Comparison of ENCODE assay signal across 20 cellular contexts in genomic region chr17:62802531-62803205, GRCh38. TPM values are rescaled to one million over a fixed set of nuclear protein-coding genes. Genes with fewer than 3 reads are reported as not detected.
DNase-seq lines count a peak whose midpoint lies in the region; ATAC-seq, FAIRE-seq and TF ChIP-seq lines count a peak whose summit lies in the region.
"Had no signal": no experiment of that assay in that cellular context is flagged by ENCODE, and none has a peak within 500 bp of the region (broad histone marks: within the 10 kb centered on the region; RNA-seq: fewer than 3 reads in every experiment).

No MANE protein-coding gene starts in this region.

- TF ChIP-seq POLR2A in GM12891 (IDR thresholded peaks at IDR 0.05; ENCODE audit: low read depth, low read length), result no peak

- peak; percentile 74 for DNase-seq in NCI-H2107 treated with DMSO at 0.1 percent for 48 hours (lab: John Stamatoyannopoulos, UW; ENCODE audit: unreplicated experiment)
- no peak for DNase-seq in NCI-H2107 (lab: John Stamatoyannopoulos, UW)
- DNase-seq in NCI-H146 treated with DMSO at 0.1 percent for 48 hours (lab: John Stamatoyannopoulos, UW; ENCODE audit: unreplicated experiment), result peak; percentile 16
- peak; percentile 87 for DNase-seq in SHP77 treated with DMSO at 0.1 percent for 48 hours (lab: John Stamatoyannopoulos, UW)
- peak; percentile 58 for DNase-seq in renal cortical epithelial cell (ENCODE audit: low read depth)
- DNase-seq in GM12891 (ENCODE audit: insufficient read length, low spot score), result no peak
- no peak for DNase-seq in left ventricle myocardium superior
- no peak for DNase-seq in NCI-H2227 (lab: John Stamatoyannopoulos, UW; ENCODE audit: unreplicated experiment)
- DNase-seq: activated CD4-positive, alpha-beta T cell treated with anti-CD3 and anti-CD28 coated beads for 1 hour; activated effector memory CD4-positive, alpha-beta T cell treated with Interleukin-2 at 50 U/mL for 16 hours; caudate nucleus; CD4-positive, CD25-positive, alpha-beta regulatory T cell; esophagus squamous epithelium; immature natural killer cell; Kasumi-1; mammary epithelial cell; naive thymus-derived CD8-positive, alpha-beta T cell; NCI-H1930; stimulated activated naive CD4-positive, alpha-beta T cell treated with Interleukin-2 at 50 U/mL for 16 hours had no signal

- intact Hi-C loops in left ventricle myocardium superior (cut with micrococcal nuclease), result no loop called here

- FAIRE-seq in GM12891 (lab: Jason Lieb, UNC), result no peak

- no peak for ATAC-seq in left ventricle myocardium superior
- ATAC-seq: naive thymus-derived CD8-positive, alpha-beta T cell had no signal

TF ChIP-seq in GM12891, 5 proteins besides CTCF, POLR2A, EP300 and RAD21:
- no peak for TF ChIP-seq POU2F2 (IDR thresholded peaks at IDR 0.05; ENCODE audit: low read depth, low read length)
- no peak for TF ChIP-seq TAF1 (IDR thresholded peaks at IDR 0.05; ENCODE audit: low read depth, low read length)
- TF ChIP-seq POLR2AphosphoS5 (IDR thresholded peaks at IDR 0.05; ENCODE audit: low read depth, low read length), result no peak
- no peak for TF ChIP-seq PAX5 (IDR thresholded peaks at IDR 0.05; ENCODE audit: insufficient read depth, low read length, severe bottlenecking)
- TF ChIP-seq SPI1 (IDR thresholded peaks at IDR 0.05; ENCODE audit: low read depth, low read length), result no peak

RNA-seq across cellular contexts. Expression of gene MARCHF10, which starts 5.4 kb away (rescaled TPM):
- total RNA-seq in renal cortical epithelial cell (0.17 and 0.60 TPM in 2 replicates), left ventricle myocardium superior (not detected)
- not detected for polyA plus RNA-seq in GM12891 (2012; ENCODE audit: low read depth, missing spikeins)
- total RNA-seq: A673; CD4-positive, CD25-positive, alpha-beta regulatory T cell; esophagus squamous epithelium had no signal

Comparison
In these comparisons a context has a peak if more than half of its experiments do, and no peak if none do; other contexts are left out.
1. DNase-seq: peak in NCI-H2107 treated with DMSO at 0.1 percent for 48 hours (single experiment), NCI-H146 treated with DMSO at 0.1 percent for 48 hours (single experiment), SHP77 treated with DMSO at 0.1 percent for 48 hours (single experiment) and renal cortical epithelial cell (single experiment); none in NCI-H2107 (single experiment), GM12891 (single experiment), left ventricle myocardium superior (single experiment) and NCI-H2227 (single experiment).